In genomic region chr11:34160791-34161190, GRCh38 we compare ENCODE assay signal across 28 cellular contexts.
"Had no signal": no experiment of that assay in that cellular context is flagged by ENCODE, and none has a peak within 500 bp of the region (broad histone marks: within the 10 kb centered on the region; RNA-seq: fewer than 3 reads in every experiment).

No MANE protein-coding gene starts in this region.

- H2AFZ ChIP-seq: parathyroid adenoma had no signal

- H3K9me3 ChIP-seq: neutrophil, ovary, psoas muscle, right lobe of liver, sigmoid colon, stomach, thoracic aorta, thyroid gland, tibial nerve, upper lobe of left lung, vagina had no signal

- H3K27ac Mint-ChIP-seq: natural killer cell treated with Interleukin-12 subunit alpha and Interleukin-12 subunit beta and Interleukin-15 and Interleukin-18, amount 100 ng/mL, for 72 hours; nephron progenitor cell; progenitor cell of endocrine pancreas; stimulated activated effector memory CD8-positive, alpha-beta T cell treated with anti-CD3 and anti-CD28 coated beads, Interleukin-12 subunit alpha, Interleukin-12 subunit beta, amount 100 ng/mL, for 72 hours; stimulated activated naive CD8-positive, alpha-beta T cell treated with anti-CD3 and anti-CD28 coated beads, Interleukin-15, Interleukin-2, amounts not matched to agents 100 ng/mL and 50 ng/mL, for 24 hours had no signal

- H3K4me1 Mint-ChIP-seq: neural crest cell had no signal

- H3K36me3 Mint-ChIP-seq: natural killer cell treated with Interleukin-12 subunit alpha and Interleukin-12 subunit beta and Interleukin-15 and Interleukin-18, amount 100 ng/mL, for 72 hours had no signal

- H3K27ac ChIP-seq: neutrophil, ovary, parathyroid adenoma, psoas muscle, right lobe of liver, sigmoid colon, stomach, thoracic aorta, thyroid gland, tibial nerve, upper lobe of left lung, vagina had no signal

- H3K27me3 ChIP-seq: neutrophil, ovary, right lobe of liver, sigmoid colon, stomach, thyroid gland, tibial nerve, upper lobe of left lung, vagina had no signal

- H3K4me3 Mint-ChIP-seq: natural killer cell treated with Interleukin-12 subunit alpha and Interleukin-12 subunit beta and Interleukin-15 and Interleukin-18, amount 100 ng/mL, for 72 hours; nephron progenitor cell; neural crest cell; stimulated activated effector memory CD8-positive, alpha-beta T cell treated with anti-CD3 and anti-CD28 coated beads, Interleukin-12 subunit alpha, Interleukin-12 subunit beta, amount 100 ng/mL, for 72 hours; stimulated activated naive CD8-positive, alpha-beta T cell treated with anti-CD3 and anti-CD28 coated beads, Interleukin-15, Interleukin-2, amounts not matched to agents 100 ng/mL and 50 ng/mL, for 24 hours had no signal

- ATAC-seq: natural killer cell treated with Interleukin-12 subunit alpha and Interleukin-12 subunit beta and Interleukin-15 and Interleukin-18, amount 100 ng/mL, for 72 hours; psoas muscle; right lobe of liver had no signal

- DNase-seq: nephron progenitor cell; nucleus accumbens; posterior cingulate gyrus; right lobe of liver; sigmoid colon; small intestine; stimulated activated CD4-positive, alpha-beta T cell treated with anti-CD3 and anti-CD28 coated beads, Interleukin-15, amount 100 ng/mL, for 24 hours; stimulated activated CD4-positive, alpha-beta T cell treated with anti-CD3 and anti-CD28 coated beads, Interleukin-2, amount 100 ng/mL, for 24 hours; stimulated activated CD4-positive, alpha-beta T cell treated with anti-CD3 and anti-CD28 coated beads, Interleukin-2, amount 100 ng/mL, for 48 hours; stimulated activated CD4-positive, alpha-beta T cell treated with anti-CD3 and anti-CD28 coated beads, Interleukin-4, amount 100 ng/mL, for 24 hours; stimulated activated naive B cell treated with anti-CD40 and anti-IgM and Interleukin-4, amounts not matched to agents 10 μg/mL and 1 μg/mL and 100 μg/mL, for 72 hours; stimulated activated naive CD4-positive, alpha-beta T cell treated with Interleukin-2 at 50 U/mL for 16 hours; stomach; thyroid gland; trophoblast cell; upper lobe of left lung had no signal

- H3K9ac ChIP-seq: parathyroid adenoma had no signal

- H3K27me3 Mint-ChIP-seq: natural killer cell treated with Interleukin-12 subunit alpha and Interleukin-12 subunit beta and Interleukin-15 and Interleukin-18, amount 100 ng/mL, for 72 hours; progenitor cell of endocrine pancreas; stimulated activated naive B cell treated with anti-CD40 and anti-IgM and Interleukin-4, amounts not matched to agents 10 μg/mL and 1 μg/mL and 100 μg/mL, for 72 hours; stimulated activated naive CD8-positive, alpha-beta T cell treated with anti-CD3 and anti-CD28 coated beads, Interleukin-15, Interleukin-2, amounts not matched to agents 100 ng/mL and 50 ng/mL, for 24 hours had no signal

- H3K9me3 Mint-ChIP-seq: natural killer cell treated with Interleukin-12 subunit alpha and Interleukin-12 subunit beta and Interleukin-15 and Interleukin-18, amount 100 ng/mL, for 72 hours; nephron progenitor cell; neural crest cell; stimulated activated effector memory CD8-positive, alpha-beta T cell treated with anti-CD3 and anti-CD28 coated beads, Interleukin-12 subunit alpha, Interleukin-12 subunit beta, amount 100 ng/mL, for 72 hours; stimulated activated naive B cell treated with anti-CD40 and anti-IgM and Interleukin-4, amounts not matched to agents 10 μg/mL and 1 μg/mL and 100 μg/mL, for 72 hours; stimulated activated naive CD8-positive, alpha-beta T cell treated with anti-CD3 and anti-CD28 coated beads, Interleukin-15, Interleukin-2, amounts not matched to agents 100 ng/mL and 50 ng/mL, for 24 hours had no signal

- H3K4me3 ChIP-seq: ovary, psoas muscle, right lobe of liver, sigmoid colon, stomach, thoracic aorta, thyroid gland, tibial nerve, upper lobe of left lung, vagina had no signal

- H3K36me3 ChIP-seq: ovary, thyroid gland had no signal

- H3K79me2 ChIP-seq: parathyroid adenoma had no signal

- H3K4me1 ChIP-seq: parathyroid adenoma, psoas muscle, vagina had no signal
